In genomic region chr7:28750981-28751380, GRCh38 we compare ENCODE assay signal across 22 cellular contexts.
"Had no signal": no experiment of that assay in that cellular context is flagged by ENCODE, and none has a peak within 500 bp of the region (broad histone marks: within the 10 kb centered on the region; RNA-seq: fewer than 3 reads in every experiment).

No MANE protein-coding gene starts in this region.

- H3K4me1 ChIP-seq: colonic mucosa, parathyroid adenoma, upper lobe of right lung had no signal

- H3K4me3 ChIP-seq: colonic mucosa, stomach, upper lobe of right lung had no signal

- H3K27me3 ChIP-seq: colonic mucosa, neutrophil, stomach, upper lobe of right lung had no signal

- DNase-seq: activated CD4-positive, alpha-beta T cell treated with anti-CD3 and anti-CD28 coated beads, Interleukin-2, amount 50 U/mL, for 48 hours; activated naive CD8-positive, alpha-beta T cell treated with anti-CD3 and anti-CD28 coated beads for 36 hours; activated T-cell treated with anti-CD3 and anti-CD28 coated beads for 4 hours; amniotic stem cell; central memory CD4-positive, alpha-beta T cell; colonic mucosa; erythroblast; foreskin melanocyte; glutamatergic neuron; hippocampal formation; kidney glomerular epithelial cell; left ventricle myocardium superior; natural killer cell; stimulated activated CD4-positive, alpha-beta T cell treated with anti-CD3 and anti-CD28 coated beads, Interleukin-4, amount 100 ng/mL, for 24 hours; stomach; SW 1271; T-helper 2 cell; upper lobe of right lung had no signal

- ATAC-seq: left ventricle myocardium superior; natural killer cell; sciatic nerve; stimulated activated effector memory CD8-positive, alpha-beta T cell treated with anti-CD3 and anti-CD28 coated beads, Interleukin-12 subunit alpha, Interleukin-12 subunit beta, amount 100 ng/mL, for 72 hours; upper lobe of right lung had no signal

- H3K36me3 ChIP-seq: colonic mucosa, stomach, upper lobe of right lung had no signal

- H2AFZ ChIP-seq: parathyroid adenoma had no signal

- H3K79me2 ChIP-seq: parathyroid adenoma had no signal

- H3K9me3 ChIP-seq: colonic mucosa, neutrophil, stomach, upper lobe of right lung had no signal

- H3K27ac ChIP-seq: colonic mucosa, neutrophil, parathyroid adenoma, stomach, upper lobe of right lung had no signal
